Comparison of ENCODE assay signal across 1 cellular context in genomic region chr1:116361648-116362047, GRCh38.
TF ChIP-seq lines count a peak whose summit lies in the region.

No MANE protein-coding gene starts in this region.

TF ChIP-seq in HepG2, 621 proteins besides CTCF, POLR2A, EP300 and RAD21:
- TF ChIP-seq CC2D1A (CRISPR knock-in tag; IDR thresholded peaks at IDR 0.05) (no peak), MEF2D (CRISPR knock-in tag; IDR thresholded peaks at IDR 0.05) (no peak), KLF9 (CRISPR knock-in tag; IDR thresholded peaks at IDR 0.05; ENCODE audit: low read depth) (no peak), ASH2L (IDR thresholded peaks at IDR 0.05; ENCODE audit: insufficient read length, low read depth, low read length) (no peak), ZNF484 (CRISPR knock-in tag; IDR thresholded peaks at IDR 0.05; ENCODE audit: borderline replicate concordance, low read depth) (no peak), XRCC5 (optimal IDR thresholded peaks at IDR 0.05; ENCODE audit: low read length) (no peak), ZNF207 (IDR thresholded peaks at IDR 0.05; ENCODE audit: borderline replicate concordance) (no peak), SP140L (CRISPR knock-in tag; IDR thresholded peaks at IDR 0.05; ENCODE audit: borderline replicate concordance) (no peak), KMT2B (CRISPR knock-in tag; IDR thresholded peaks at IDR 0.05) (no peak), ZNF275 (CRISPR knock-in tag; IDR thresholded peaks at IDR 0.05; ENCODE audit: borderline replicate concordance) (no peak)
- TF ChIP-seq, protein P1, sequence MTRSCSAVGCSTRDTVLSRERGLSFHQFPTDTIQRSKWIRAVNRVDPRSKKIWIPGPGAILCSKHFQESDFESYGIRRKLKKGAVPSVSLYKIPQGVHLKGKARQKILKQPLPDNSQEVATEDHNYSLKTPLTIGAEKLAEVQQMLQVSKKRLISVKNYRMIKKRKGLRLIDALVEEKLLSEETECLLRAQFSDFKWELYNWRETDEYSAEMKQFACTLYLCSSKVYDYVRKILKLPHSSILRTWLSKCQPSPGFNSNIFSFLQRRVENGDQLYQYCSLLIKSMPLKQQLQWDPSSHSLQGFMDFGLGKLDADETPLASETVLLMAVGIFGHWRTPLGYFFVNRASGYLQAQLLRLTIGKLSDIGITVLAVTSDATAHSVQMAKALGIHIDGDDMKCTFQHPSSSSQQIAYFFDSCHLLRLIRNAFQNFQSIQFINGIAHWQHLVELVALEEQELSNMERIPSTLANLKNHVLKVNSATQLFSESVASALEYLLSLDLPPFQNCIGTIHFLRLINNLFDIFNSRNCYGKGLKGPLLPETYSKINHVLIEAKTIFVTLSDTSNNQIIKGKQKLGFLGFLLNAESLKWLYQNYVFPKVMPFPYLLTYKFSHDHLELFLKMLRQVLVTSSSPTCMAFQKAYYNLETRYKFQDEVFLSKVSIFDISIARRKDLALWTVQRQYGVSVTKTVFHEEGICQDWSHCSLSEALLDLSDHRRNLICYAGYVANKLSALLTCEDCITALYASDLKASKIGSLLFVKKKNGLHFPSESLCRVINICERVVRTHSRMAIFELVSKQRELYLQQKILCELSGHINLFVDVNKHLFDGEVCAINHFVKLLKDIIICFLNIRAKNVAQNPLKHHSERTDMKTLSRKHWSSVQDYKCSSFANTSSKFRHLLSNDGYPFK (CRISPR knock-in tag; IDR thresholded peaks at IDR 0.05; ENCODE audit: borderline replicate concordance), result no peak
